30 cellular contexts compared by ENCODE assay signal in the genomic region with DNA sequence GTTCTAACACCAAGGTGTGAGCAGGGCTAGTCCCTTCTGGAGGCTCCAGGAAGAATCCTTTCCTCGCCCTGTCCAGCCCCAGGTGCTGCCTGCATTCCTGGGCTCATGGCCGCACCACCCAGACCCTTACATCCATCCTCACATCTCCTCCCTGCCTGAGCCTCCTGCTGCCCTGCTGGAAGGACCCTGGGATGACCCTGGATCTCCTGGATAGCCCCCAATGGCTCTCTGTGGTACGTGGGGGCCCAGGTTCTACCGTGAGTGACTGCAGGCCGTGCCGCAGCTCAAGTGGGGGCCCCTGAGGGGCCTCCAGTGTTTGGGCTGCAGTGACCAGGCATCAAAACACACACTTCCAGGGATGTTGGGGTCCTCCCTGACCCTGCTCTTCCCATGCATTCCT. TPM values are rescaled to one million over a fixed set of nuclear protein-coding genes. Genes with fewer than 3 reads are reported as not detected.
DNase-seq lines count a peak whose midpoint lies in the region; ATAC-seq and TF ChIP-seq lines count a peak whose summit lies in the region.
"Had no signal": no experiment of that assay in that cellular context is flagged by ENCODE, and none has a peak within 500 bp of the region (broad histone marks: within the 10 kb centered on the region; RNA-seq: fewer than 3 reads in every experiment).

No MANE protein-coding gene starts in this region.

- H3K4me2 ChIP-seq in neuronal stem cell (ENCODE audit: insufficient read depth, low read length, poor library complexity, severe bottlenecking): no peak overlapping the region
- H3K4me2 ChIP-seq: GM23338, PC-9 had no signal

- no peak overlapping the region for H3K14ac ChIP-seq in neuronal stem cell (ENCODE audit: low read length)

- H3K4me1 ChIP-seq in RWPE2 (ENCODE audit: insufficient read depth, poor library complexity, severe bottlenecking): no peaks in the 10 kb centered on the region
- peaks cover 26 to 32% of the 10 kb centered on the region in 2 donors for H3K4me1 ChIP-seq in neuronal stem cell (ENCODE audit: control insufficient read depth in 2 of 2, insufficient read depth in 1 of 2, low read depth in 1 of 2, low read length in 2 of 2)
- H3K4me1 ChIP-seq in suprapubic skin: peaks cover 5% of the 10 kb centered on the region
- H3K4me1 ChIP-seq: BE2C had no signal

- DNase-seq in activated effector memory CD4-positive, alpha-beta T cell treated with anti-CD3 and anti-CD28 coated beads, Interleukin-2, amount 50 U/mL, for 16 hours: peak; percentile 16
- no peak for DNase-seq in activated effector memory CD4-positive, alpha-beta T cell treated with Interleukin-2 at 50 U/mL for 16 hours
- DNase-seq in RWPE2 (ENCODE audit: low spot score): peak; percentile 11
- no peak for DNase-seq in neuronal stem cell (ENCODE audit: low spot score)
- DNase-seq in suprapubic skin (ENCODE audit: low spot score in 2 of 2): peak; percentile 26 to 69
- no peak for DNase-seq in NCI-H1694 (lab: John Stamatoyannopoulos, UW)
- DNase-seq in GM10266 (ENCODE audit: extremely low spot score): no peak
- DNase-seq: 8988T; ACHN; BE2C; CD8-positive, alpha-beta memory T cell; DMS79 treated with DMSO at 0.1 percent for 48 hours; GF-D8; H9; KBM-7; MV-4-11; NCI-H1105; NCI-H146; NCI-H2029; NCI-H446 treated with DMSO at 0.1 percent for 48 hours; NCI-H526; NCI-H82; NK-92 treated with Interleukin-12 subunit alpha and Interleukin-12 subunit beta, amount 100 ng/mL, for 24 hours; PC-9; SIG-M5 had no signal

- TF ChIP-seq CTCF in RWPE2 (IDR thresholded peaks at IDR 0.05; ENCODE audit: poor library complexity, severe bottlenecking): no peak
- no peak for TF ChIP-seq CTCF in suprapubic skin (IDR thresholded peaks at IDR 0.05)
- no peak for TF ChIP-seq CTCF in GM10266 (IDR thresholded peaks at IDR 0.05; ENCODE audit: control insufficient read depth, insufficient read depth, low read depth, missing control alignments)

- H3K36me3 ChIP-seq in RWPE2 (ENCODE audit: low read depth) (no peaks in the 10 kb centered on the region), neuronal stem cell (replicated peaks in 1 of 2; ENCODE audit: control insufficient read depth in 2 of 2, insufficient read depth in 2 of 2, low read length in 2 of 2) (peaks cover 0 to 3% of the 10 kb centered on the region in 2 donors), suprapubic skin (no peaks in the 10 kb centered on the region)
- H3K36me3 ChIP-seq: BE2C had no signal

- H3K27me3 ChIP-seq in RWPE2 (ENCODE audit: insufficient read depth, poor library complexity, severe bottlenecking) (peaks cover 7% of the 10 kb centered on the region), neuronal stem cell (ENCODE audit: control insufficient read depth in 3 of 3, insufficient read depth in 3 of 3, low read depth in 1 of 3, low read length in 3 of 3) (no peaks in the 10 kb centered on the region), suprapubic skin (peaks cover 6% of the 10 kb centered on the region)
- H3K27me3 ChIP-seq: BE2C had no signal

- peak overlapping the region; percentile 33 for H3K18ac ChIP-seq in neuronal stem cell (ENCODE audit: low read length)

- H4K8ac ChIP-seq in neuronal stem cell (ENCODE audit: low read depth, low read length): no peak overlapping the region

- no peak overlapping the region for H2BK12ac ChIP-seq in neuronal stem cell (ENCODE audit: low read length)

- H3K79me1 ChIP-seq in neuronal stem cell (ENCODE audit: low read depth, low read length): peaks cover 11% of the 10 kb centered on the region

- H3K4me3 ChIP-seq in RWPE2 (ENCODE audit: severe bottlenecking) (no peak overlapping the region), neuronal stem cell (ENCODE audit: low read length in 2 of 2) (no peak overlapping the region), suprapubic skin (no peak overlapping the region)
- H3K4me3 ChIP-seq: GM23338, PC-9, SK-N-MC had no signal

- H3K9ac ChIP-seq in neuronal stem cell (ENCODE audit: low read depth, low read length, poor library complexity): no peak overlapping the region

- peak overlapping the region; percentile 80 for H2AK5ac ChIP-seq in neuronal stem cell (ENCODE audit: low read depth, low read length)

- H3K27ac ChIP-seq in RWPE2 (ENCODE audit: poor library complexity, severe bottlenecking) (no peak overlapping the region), neuronal stem cell (replicated peaks; ENCODE audit: low read length) (no peak overlapping the region), suprapubic skin (no peak overlapping the region)
- H3K27ac ChIP-seq: PC-9, SK-N-MC had no signal

- no peak overlapping the region for H4K91ac ChIP-seq in neuronal stem cell (ENCODE audit: low read depth, low read length, poor library complexity)

- no peak for TF ChIP-seq EP300 in suprapubic skin (IDR thresholded peaks at IDR 0.05)

- TF ChIP-seq POLR2A in suprapubic skin (IDR thresholded peaks at IDR 0.05): no peak

- H3K4ac ChIP-seq in neuronal stem cell (ENCODE audit: low read length): no peak overlapping the region

- no peak for ATAC-seq in RWPE2 (ENCODE audit: low read depth)
- ATAC-seq in GM21390 (IDR thresholded peaks at IDR 0.05; ENCODE audit: unreplicated experiment): no peak
- ATAC-seq: GM23338 had no signal

- no peak overlapping the region for H2BK120ac ChIP-seq in neuronal stem cell (ENCODE audit: low read depth, low read length)

- no CpG with 5 or more reads among the region's 6 CpGs for WGBS in neuronal stem cell (ENCODE audit: extremely low coverage in 2 of 2, insufficient read length in 2 of 2, insufficient replicate concordance in 1 of 2), 2 donors
- 96% methylated on average over 5 of the region's 6 CpGs for WGBS in suprapubic skin

- peak overlapping the region; percentile 31 for H2BK5ac ChIP-seq in neuronal stem cell (ENCODE audit: low read length)

- no peak overlapping the region for H3K23ac ChIP-seq in neuronal stem cell (ENCODE audit: low read depth, low read length, poor library complexity)

- H2BK15ac ChIP-seq in neuronal stem cell (ENCODE audit: low read length): no peak overlapping the region

- H3K9me3 ChIP-seq in RWPE2 (ENCODE audit: severe bottlenecking) (no peaks in the 10 kb centered on the region), neuronal stem cell (replicated peaks in 1 of 2; ENCODE audit: control insufficient read depth in 2 of 2, insufficient read depth in 1 of 2, low read depth in 1 of 2, low read length in 2 of 2) (peaks cover 0 to 2% of the 10 kb centered on the region in 2 donors), suprapubic skin (no peaks in the 10 kb centered on the region)
- H3K9me3 ChIP-seq: BE2C had no signal

- H2AFZ ChIP-seq in neuronal stem cell (ENCODE audit: low read length): no peak overlapping the region
- H2AFZ ChIP-seq: GM23338, PC-9 had no signal

RNA-seq across cellular contexts. Expression of a gene that starts 8.3 kb away (rescaled TPM):
- polyA plus RNA-seq in neuronal stem cell (2013, experiment 1 of 2): 20.8 TPM
- polyA plus RNA-seq in neuronal stem cell (2013, experiment 2 of 2): 20.3 TPM
- 100 to 1,000 TPM in 1 of 4 donors, 10 to 100 TPM in 3; 25.4 to 144 (median 50.0) TPM for total RNA-seq in suprapubic skin
- total RNA-seq: MCF 10A had no signal
- polyA plus RNA-seq: CD14-positive monocyte had no signal

Comparison
In these comparisons a context has a peak if more than half of its experiments do, and no peak if none do; other contexts are left out.
1. DNase-seq: peak in activated effector memory CD4-positive, alpha-beta T cell treated with anti-CD3 and anti-CD28 coated beads, Interleukin-2, amount 50 U/mL, for 16 hours (single experiment), RWPE2 (single experiment) and suprapubic skin (2 of 2); none in activated effector memory CD4-positive, alpha-beta T cell treated with Interleukin-2 at 50 U/mL for 16 hours (single experiment), neuronal stem cell (single experiment), NCI-H1694 (single experiment) and GM10266 (single experiment).